Comparison of ENCODE assay signal across 21 cellular contexts in the genomic region with DNA sequence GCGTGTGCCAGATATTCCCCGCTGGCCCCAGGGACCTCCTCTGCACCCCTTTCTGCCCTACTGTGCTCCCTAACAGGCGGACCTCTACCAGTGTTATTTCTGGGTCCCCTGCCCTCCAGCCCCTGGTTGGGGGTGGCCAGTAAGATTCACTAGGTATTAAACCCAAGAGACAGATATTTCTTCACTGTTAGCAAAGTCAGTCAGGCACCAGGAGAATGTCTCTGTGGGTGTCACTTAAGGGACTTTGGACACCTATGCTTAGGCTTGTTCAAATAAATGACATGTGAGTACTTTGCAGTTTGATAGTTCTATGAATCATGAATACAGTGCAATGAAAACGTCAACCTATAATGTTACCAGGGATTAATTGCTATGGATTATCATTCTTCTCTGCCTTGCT.
DNase-seq lines count a peak whose midpoint lies in the region; ATAC-seq and TF ChIP-seq lines count a peak whose summit lies in the region.
"Had no signal": no experiment of that assay in that cellular context is flagged by ENCODE, and none has a peak within 500 bp of the region (broad histone marks: within the 10 kb centered on the region; RNA-seq: fewer than 3 reads in every experiment).

No MANE protein-coding gene starts in this region.

- ATAC-seq in foreskin keratinocyte (no peak), GM19351 (IDR thresholded peaks at IDR 0.05; ENCODE audit: unreplicated experiment) (no peak)
- ATAC-seq: HCT116 had no signal

- intact Hi-C loops in Caco-2 (cut with micrococcal nuclease; ENCODE audit: unreplicated experiment) = no loop called here

- H2BK12ac ChIP-seq in mesenchymal stem cell (ENCODE audit: low read length in 2 of 2) = no peak overlapping the region

- no peak overlapping the region for H2AFZ ChIP-seq in mesenchymal stem cell (ENCODE audit: low read depth, low read length)

- no peaks in the 10 kb centered on the region for H3K79me1 ChIP-seq in mesenchymal stem cell (replicated peaks; ENCODE audit: low read length, poor library complexity, severe bottlenecking)

- no peak overlapping the region for H4K91ac ChIP-seq in mesenchymal stem cell (ENCODE audit: low read length)

- H3K9me3 ChIP-seq in Caco-2 (no peaks in the 10 kb centered on the region), mesenchymal stem cell (ENCODE audit: control insufficient read depth, low read length) (no peaks in the 10 kb centered on the region)
- H3K9me3 ChIP-seq: BLaER1 had no signal

- WGBS in mesenchymal stem cell = 87% methylated on average over 2 of the region's 4 CpGs

- H3K36me3 Mint-ChIP-seq in Caco-2 (ENCODE audit: insufficient read depth, unreplicated experiment) = no peaks in the 10 kb centered on the region
- H3K36me3 Mint-ChIP-seq: CD4-positive, alpha-beta memory T cell had no signal

- peaks cover 13% of the 10 kb centered on the region for H3K4me1 Mint-ChIP-seq in Caco-2 (ENCODE audit: low read depth, unreplicated experiment)
- H3K4me1 Mint-ChIP-seq: CD4-positive, alpha-beta memory T cell had no signal

- H2BK5ac ChIP-seq in mesenchymal stem cell (ENCODE audit: low read depth, low read length, poor library complexity, severe bottlenecking) = no peak overlapping the region

- no peak overlapping the region for H2BK15ac ChIP-seq in mesenchymal stem cell (ENCODE audit: low read depth, poor library complexity, severe bottlenecking)

- peak overlapping the region; percentile 11 for H3K4me3 Mint-ChIP-seq in Caco-2 (ENCODE audit: unreplicated experiment)
- H3K4me3 Mint-ChIP-seq: CD4-positive, alpha-beta memory T cell had no signal

- H3K36me3 ChIP-seq in Caco-2 (ENCODE audit: control insufficient read depth, insufficient read depth, low read length) (no peaks in the 10 kb centered on the region), mesenchymal stem cell (ENCODE audit: control insufficient read depth in 1 of 2, insufficient read depth in 2 of 2, low read depth in 1 of 2, low read length in 2 of 2) (no peaks in the 10 kb centered on the region)
- H3K36me3 ChIP-seq: BLaER1 had no signal

- H3K9me3 Mint-ChIP-seq in Caco-2 (ENCODE audit: unreplicated experiment) = no peaks in the 10 kb centered on the region

- H3K14ac ChIP-seq in mesenchymal stem cell (ENCODE audit: low read length in 2 of 2) = no peak overlapping the region

- no peak overlapping the region for H3K18ac ChIP-seq in mesenchymal stem cell (ENCODE audit: low read depth in 1 of 2, low read length in 2 of 2)

- peak overlapping the region; percentile 71 for H3K27ac Mint-ChIP-seq in Caco-2 (ENCODE audit: unreplicated experiment)
- H3K27ac Mint-ChIP-seq: CD4-positive, alpha-beta memory T cell had no signal

- H3K4me2 ChIP-seq in mesenchymal stem cell (ENCODE audit: low read length, poor library complexity, severe bottlenecking) = no peak overlapping the region
- H3K4me2 ChIP-seq: BLaER1 had no signal

- no peak overlapping the region for H3K4ac ChIP-seq in mesenchymal stem cell (ENCODE audit: low read depth in 1 of 2, low read length in 2 of 2)

- no peak overlapping the region for H4K8ac ChIP-seq in mesenchymal stem cell (ENCODE audit: low read length)

- TF ChIP-seq CTCF in Caco-2 (IDR thresholded peaks at IDR 0.05; ENCODE audit: insufficient read depth in 1 of 2, low read depth in 1 of 2, low read length in 1 of 2, severe bottlenecking in 1 of 2, unreplicated experiment in 1 of 2) (no peak), foreskin keratinocyte (conservative IDR thresholded peaks at IDR 0.05) (no peak)

- DNase-seq in Caco-2 (peak in 1 of 2 experiments; percentile 36), LoVo (ENCODE audit: low spot score) (peak; percentile 30), foreskin keratinocyte (no peak), mesenchymal stem cell (no peak), Ammon's horn (ENCODE audit: low spot score) (no peak), DMS79 (lab: John Stamatoyannopoulos, UW) (no peak)
- DNase-seq: CD4-positive, alpha-beta memory T cell; GDM1; GOT3; KG1; NCI-H1048; NCI-H1436 treated with DMSO at 0.1 percent for 48 hours; NCI-H2029; NCI-H2171 treated with DMSO at 0.1 percent for 48 hours; NCI-H446; NCI-H69; Right ventricle myocardium superior; SW 1271 had no signal

- peak overlapping the region; percentile 31 for H2AK5ac ChIP-seq in mesenchymal stem cell (ENCODE audit: low read length, severe bottlenecking)

- H3K23ac ChIP-seq in mesenchymal stem cell (ENCODE audit: low read length in 2 of 2) = no peak overlapping the region

- no TSS peak for BruUV-seq in Caco-2 (replicated peaks; lab: Mats Ljungman, UMichigan)

- POLR2A ChIA-PET in Caco-2 (lab: Charles Lee) = no interaction called here

- H3K4me1 ChIP-seq in Caco-2 = peaks cover 31% of the 10 kb centered on the region
- H3K4me1 ChIP-seq in foreskin keratinocyte = peaks cover 10% of the 10 kb centered on the region
- peaks cover 3% of the 10 kb centered on the region for H3K4me1 ChIP-seq in mesenchymal stem cell (ENCODE audit: control insufficient read depth, insufficient read depth, low read depth, low read length)

- no peaks in the 10 kb centered on the region for H3K27me3 Mint-ChIP-seq in Caco-2 (ENCODE audit: insufficient read depth, unreplicated experiment)

- peak overlapping the region; percentile 93 for H3K27ac ChIP-seq in foreskin keratinocyte
- no peak overlapping the region for H3K27ac ChIP-seq in mesenchymal stem cell (ENCODE audit: low read length, poor library complexity, severe bottlenecking)
- H3K27ac ChIP-seq: BLaER1 had no signal

- H2BK120ac ChIP-seq in mesenchymal stem cell (ENCODE audit: low read depth, low read length) = no peak overlapping the region

- CTCF ChIA-PET in Caco-2 (lab: Charles Lee) = interaction anchor here (0.5 kb wide), 1 partner anchor 16 kb away, joined by 3 read pairs; no protein-coding TSS in a partner anchor

- H3K9ac ChIP-seq in mesenchymal stem cell (ENCODE audit: low read length) = no peak overlapping the region
- H3K9ac ChIP-seq: BLaER1 had no signal

- H3K4me3 ChIP-seq in Caco-2 (ENCODE audit: low read depth, low read length) (no peak overlapping the region), mesenchymal stem cell (ENCODE audit: insufficient read depth in 1 of 2, low read depth in 1 of 2, low read length in 2 of 2) (no peak overlapping the region)
- H3K4me3 ChIP-seq: BLaER1 had no signal

- H3K27me3 ChIP-seq in Caco-2 (replicated peaks; ENCODE audit: control insufficient read depth, insufficient read depth, low read length) (no peaks in the 10 kb centered on the region), foreskin keratinocyte (no peaks in the 10 kb centered on the region), mesenchymal stem cell (ENCODE audit: control insufficient read depth in 1 of 2, insufficient read depth in 1 of 2, low read length in 2 of 2) (no peaks in the 10 kb centered on the region)
- H3K27me3 ChIP-seq: BLaER1 had no signal
